ENCODE assay signal across 9 cellular contexts in the genomic region with DNA sequence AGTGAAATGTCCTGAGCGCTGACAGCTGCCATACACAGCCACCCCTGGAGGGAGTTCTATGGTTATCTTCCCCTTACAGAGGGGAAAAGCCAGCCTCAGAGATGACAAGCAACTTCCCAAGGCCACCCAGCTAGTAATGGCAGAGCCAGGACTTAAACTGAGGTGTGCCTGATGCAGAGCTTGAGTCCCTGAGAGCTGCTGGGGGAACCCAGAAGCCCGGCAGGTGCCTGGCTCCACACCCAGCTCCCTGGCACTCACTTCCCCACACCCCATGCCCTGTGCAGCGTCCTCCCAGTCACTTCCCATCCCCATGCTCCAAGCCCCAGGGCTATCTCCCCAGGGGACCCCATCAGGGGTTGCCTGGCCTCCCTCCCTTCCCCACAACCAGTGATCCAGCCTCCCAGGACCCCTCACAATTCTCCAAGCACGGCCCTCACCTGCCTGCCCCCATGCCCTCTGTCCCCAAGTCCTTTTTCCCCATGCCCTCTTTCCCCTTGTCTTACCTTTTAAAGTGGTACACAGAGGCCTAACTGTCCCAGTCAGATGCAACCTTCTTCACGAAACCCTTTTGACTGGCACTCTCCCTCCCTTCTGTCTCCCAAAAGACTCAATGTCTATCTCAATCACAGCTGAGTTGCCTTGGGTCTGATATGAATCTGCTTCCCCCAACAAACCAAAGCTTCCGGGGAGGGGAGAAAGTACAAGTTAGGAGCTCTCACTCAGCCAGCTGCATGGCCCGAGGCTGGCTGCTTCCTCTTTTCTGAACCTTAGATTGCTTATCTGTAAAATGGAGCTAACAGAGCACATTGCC. TPM values are rescaled to one million over a fixed set of nuclear protein-coding genes. Genes with fewer than 3 reads are reported as not detected.
DNase-seq lines count a peak whose midpoint lies in the region; ATAC-seq and TF ChIP-seq lines count a peak whose summit lies in the region.
"Had no signal": no experiment of that assay in that cellular context is flagged by ENCODE, and none has a peak within 500 bp of the region (broad histone marks: within the 10 kb centered on the region; RNA-seq: fewer than 3 reads in every experiment).

No MANE protein-coding gene starts in this region.

- peak; percentile 75 for DNase-seq in Karpas-422
- DNase-seq in activated T-cell treated with anti-CD3 and anti-CD28 coated beads, Interleukin-2, amount 50 U/mL, for 4 hours, result no peak
- peak; percentile 75 for DNase-seq in posterior vena cava (ENCODE audit: low spot score)
- DNase-seq in foreskin melanocyte, result no peak
- DNase-seq in kidney glomerular epithelial cell (lab: John Stamatoyannopoulos, UW), result no peak
- DNase-seq in NCI-H345 (lab: John Stamatoyannopoulos, UW), result no peak

- no peak for TF ChIP-seq CTCF in GM12875 (IDR thresholded peaks at IDR 0.05; ENCODE audit: borderline replicate concordance, insufficient read depth, low read depth, low read length)

- H3K9ac ChIP-seq in Karpas-422 (ENCODE audit: low read length), result 0 out of 2 replicates have a peak overlapping the region, but pooled peaks have one; percentile 7

- H3K4me1 Mint-ChIP-seq in activated T-cell treated with anti-CD3 and anti-CD28 coated beads, Interleukin-2, amount 50 U/mL, for 4 hours (ENCODE audit: low read depth), result peaks cover 25% of the 10 kb centered on the region

- intact Hi-C loops in posterior vena cava (cut with DNase I), result no loop called here

- ATAC-seq in GM21528 (IDR thresholded peaks at IDR 0.05; ENCODE audit: low FRiP score, unreplicated experiment), result peak; percentile 81
- peak; percentile 75 to 81 for ATAC-seq in activated T-cell treated with anti-CD3 and anti-CD28 coated beads, Interleukin-2, amount 50 U/mL, for 4 hours

- H3K79me2 ChIP-seq in Karpas-422 (ENCODE audit: low read length), result no peaks in the 10 kb centered on the region

- H3K4me3 ChIP-seq in GM12875 (ENCODE audit: low read depth, low read length) (peak overlapping the region; percentile 81), Karpas-422 (ENCODE audit: low read length) (no peak overlapping the region)
- H3K4me3 ChIP-seq: lung had no signal

- H3K27ac ChIP-seq in Karpas-422 (ENCODE audit: low read length), result no peak overlapping the region

- no peaks in the 10 kb centered on the region for H3K9me3 Mint-ChIP-seq in activated T-cell treated with anti-CD3 and anti-CD28 coated beads, Interleukin-2, amount 50 U/mL, for 4 hours

- H2AFZ ChIP-seq in Karpas-422 (ENCODE audit: low read length), result no peak overlapping the region

- no peaks in the 10 kb centered on the region for H3K9me2 ChIP-seq in Karpas-422 (replicated peaks; ENCODE audit: insufficient read depth, low read length)

- no peaks in the 10 kb centered on the region for H3K27me3 ChIP-seq in Karpas-422 (ENCODE audit: low read length)

- no peaks in the 10 kb centered on the region for H3K36me3 ChIP-seq in Karpas-422 (ENCODE audit: insufficient read depth, low read length)

- H3K36me3 Mint-ChIP-seq in activated T-cell treated with anti-CD3 and anti-CD28 coated beads, Interleukin-2, amount 50 U/mL, for 4 hours (ENCODE audit: insufficient read depth), result no peaks in the 10 kb centered on the region

- peak overlapping the region; percentile 76 for H3K4me3 Mint-ChIP-seq in activated T-cell treated with anti-CD3 and anti-CD28 coated beads, Interleukin-2, amount 50 U/mL, for 4 hours

- no peaks in the 10 kb centered on the region for H4K20me1 ChIP-seq in Karpas-422 (ENCODE audit: insufficient read depth, low read depth, low read length)

- H3K27me3 Mint-ChIP-seq in activated T-cell treated with anti-CD3 and anti-CD28 coated beads, Interleukin-2, amount 50 U/mL, for 4 hours (ENCODE audit: low read depth), result peaks cover 2% of the 10 kb centered on the region

- peaks cover 7% of the 10 kb centered on the region for H3K4me1 ChIP-seq in Karpas-422 (ENCODE audit: low read length)

- no peak overlapping the region for H3K4me2 ChIP-seq in Karpas-422 (ENCODE audit: low read depth, low read length, poor library complexity, severe bottlenecking)

- no peaks in the 10 kb centered on the region for H3K9me3 ChIP-seq in Karpas-422 (ENCODE audit: low read length)

RNA-seq across cellular contexts. Expression of gene LRP8, which starts 39.8 kb away (rescaled TPM):
- total RNA-seq in Karpas-422 (2014; rRNA removed; shearing (Covaris generic); ENCODE audit: low replicate concordance), result 26.7 and 35.4 TPM in 2 replicates
- total RNA-seq in activated T-cell treated with anti-CD3 and anti-CD28 coated beads, Interleukin-2, amount 50 U/mL, for 4 hours, result 10 to 100 TPM; 53.1 to 58.0 (median 54.6) TPM
- 1 to 10 TPM; 5.7 to 7.2 TPM for total RNA-seq in posterior vena cava

Comparison
In these comparisons a context has a peak if more than half of its experiments do, and no peak if none do; other contexts are left out.
1. DNase-seq: peak in Karpas-422 (single experiment) and posterior vena cava (single experiment); none in activated T-cell treated with anti-CD3 and anti-CD28 coated beads, Interleukin-2, amount 50 U/mL, for 4 hours (single experiment), foreskin melanocyte (single experiment), kidney glomerular epithelial cell (single experiment) and NCI-H345 (single experiment).